ENCODE assay signal across 21 cellular contexts in genomic region chr10:15255961-15256360, GRCh38.
"Had no signal": no experiment of that assay in that cellular context is flagged by ENCODE, and none has a peak within 500 bp of the region (broad histone marks: within the 10 kb centered on the region; RNA-seq: fewer than 3 reads in every experiment).

No MANE protein-coding gene starts in this region.

- H3K36me3 ChIP-seq: brain microvascular endothelial cell, esophagus muscularis mucosa, heart left ventricle, upper lobe of left lung had no signal

- H3K9me3 ChIP-seq: esophagus muscularis mucosa, gastroesophageal sphincter, heart left ventricle, psoas muscle, testis, upper lobe of left lung had no signal

- DNase-seq: activated CD4-positive, alpha-beta T cell treated with anti-CD3 and anti-CD28 coated beads, Interleukin-2, amount 10 ng/mL, durations not matched to agents 24 days and 14 days; activated CD8-positive, alpha-beta T cell treated with anti-CD3 and anti-CD28 coated beads, Interleukin-2, amount 10 ng/mL, durations not matched to agents 7 days and 5 days; activated naive CD4-positive, alpha-beta T cell treated with anti-CD3 and anti-CD28 coated beads for 36 hours; activated T-cell treated with anti-CD3 and anti-CD28 coated beads, Interleukin-2, amount 50 U/mL, for 24 hours; aorta; brain microvascular endothelial cell; cortex of kidney; effector CD8-positive, alpha-beta T cell; heart left ventricle; kidney glomerular epithelial cell; left ventricle myocardium superior; naive thymus-derived CD4-positive, alpha-beta T cell; psoas muscle; right cardiac atrium; stimulated activated naive CD8-positive, alpha-beta T cell treated with anti-CD3 and anti-CD28 coated beads, Interleukin-15, amount 100 ng/mL, for 72 hours; T-cell; T-helper 9 cell; testis; upper lobe of left lung had no signal

- H3K27me3 ChIP-seq: brain microvascular endothelial cell, esophagus muscularis mucosa, gastroesophageal sphincter, testis, upper lobe of left lung had no signal

- H3K4me3 ChIP-seq: esophagus muscularis mucosa, gastroesophageal sphincter, psoas muscle, testis, upper lobe of left lung had no signal

- ATAC-seq: activated CD8-positive, alpha-beta T cell treated with anti-CD3 and anti-CD28 coated beads, Interleukin-2, amount 10 ng/mL, durations not matched to agents 7 days and 5 days; gastroesophageal sphincter; heart left ventricle; left ventricle myocardium superior; naive thymus-derived CD4-positive, alpha-beta T cell; psoas muscle; right cardiac atrium; stimulated activated naive CD8-positive, alpha-beta T cell treated with anti-CD3 and anti-CD28 coated beads, Interleukin-15, amount 100 ng/mL, for 72 hours; T-cell had no signal

- H3K27ac ChIP-seq: brain microvascular endothelial cell, esophagus muscularis mucosa, gastroesophageal sphincter, psoas muscle, testis, upper lobe of left lung had no signal

- H3K4me1 ChIP-seq: gastroesophageal sphincter, psoas muscle, upper lobe of left lung had no signal
